Comparison of ENCODE assay signal across 10 cellular contexts in genomic region chr12:89733579-89734201, GRCh38. TPM values are rescaled to one million over a fixed set of nuclear protein-coding genes. Genes with fewer than 3 reads are reported as not detected.
DNase-seq lines count a peak whose midpoint lies in the region; ATAC-seq, FAIRE-seq and TF ChIP-seq lines count a peak whose summit lies in the region.
"Had no signal": no experiment of that assay in that cellular context is flagged by ENCODE, and none has a peak within 500 bp of the region (broad histone marks: within the 10 kb centered on the region; RNA-seq: fewer than 3 reads in every experiment).

No MANE protein-coding gene starts in this region.

- H3K79me2 ChIP-seq in PC-3 (ENCODE audit: low read length): no peaks in the 10 kb centered on the region
- no peaks in the 10 kb centered on the region for H3K79me2 ChIP-seq in smooth muscle cell (ENCODE audit: low read depth)

- ATAC-seq in PC-3: peak; percentile 74
- no peak for ATAC-seq in stimulated activated naive B cell treated with anti-CD40 and anti-IgM and Interleukin-4, amounts not matched to agents 10 μg/mL and 1 μg/mL and 100 μg/mL, for 72 hours (replicated peaks)

- intact Hi-C loops in PC-3 (cut with micrococcal nuclease): loop anchor here (1.0 to 5.0 kb wide), 4 partner anchors 23 to 216 kb away; no protein-coding TSS in a partner anchor

- no peak overlapping the region for H3K4me3 Mint-ChIP-seq in stimulated activated naive B cell treated with anti-CD40 and anti-IgM and Interleukin-4, amounts not matched to agents 10 μg/mL and 1 μg/mL and 100 μg/mL, for 72 hours

- H3K9me2 ChIP-seq in PC-3 (replicated peaks; ENCODE audit: low read length): no peaks in the 10 kb centered on the region

- CTCF ChIA-PET in PC-3 (lab: Charles Lee): no interaction called here

- no peaks in the 10 kb centered on the region for H3K27me3 Mint-ChIP-seq in stimulated activated naive B cell treated with anti-CD40 and anti-IgM and Interleukin-4, amounts not matched to agents 10 μg/mL and 1 μg/mL and 100 μg/mL, for 72 hours

- H3K4me1 ChIP-seq in PC-3 (ENCODE audit: insufficient read depth, low read length): peaks cover 38% of the 10 kb centered on the region
- peaks cover 17% of the 10 kb centered on the region for H3K4me1 ChIP-seq in smooth muscle cell (ENCODE audit: low read depth)

- no TSS peak for BruUV-seq in PC-3 (replicated peaks; lab: Mats Ljungman, UMichigan)

- H4K20me1 ChIP-seq in PC-3 (ENCODE audit: low read length) (no peaks in the 10 kb centered on the region), smooth muscle cell (ENCODE audit: low read depth) (no peaks in the 10 kb centered on the region)

- H3K4me3 ChIP-seq in PC-3 (ENCODE audit: low read length) (peak overlapping the region; percentile 0; the same call in 1 of the 2 replicates), smooth muscle cell (no peak overlapping the region)
- H3K4me3 ChIP-seq: coronary artery had no signal

- TF ChIP-seq POLR2A in GM12891 (IDR thresholded peaks at IDR 0.05; ENCODE audit: low read depth, low read length): no peak

- peak overlapping the region; percentile 54 for H3K4me2 ChIP-seq in PC-3 (ENCODE audit: low read length)
- H3K4me2 ChIP-seq in smooth muscle cell: peak overlapping the region; percentile 13

- FAIRE-seq in GM12891 (lab: Jason Lieb, UNC): peak; percentile 71

- peaks cover 10% of the 10 kb centered on the region for H3K36me3 ChIP-seq in PC-3 (ENCODE audit: low read depth, low read length)
- H3K36me3 ChIP-seq in smooth muscle cell (ENCODE audit: low read depth): no peaks in the 10 kb centered on the region

- H3K9ac ChIP-seq in PC-3 (ENCODE audit: low read length): peak overlapping the region; percentile 43
- peak overlapping the region; percentile 4 for H3K9ac ChIP-seq in smooth muscle cell (ENCODE audit: low read depth)

- no peak for TF ChIP-seq CTCF in PC-3 (conservative IDR thresholded peaks at IDR 0.05; ENCODE audit: low read depth, low read length)
- no peak for TF ChIP-seq CTCF in smooth muscle cell (IDR thresholded peaks at IDR 0.05; ENCODE audit: borderline replicate concordance, insufficient read depth, poor library complexity, severe bottlenecking)

- peaks cover 0 to 13% of the 10 kb centered on the region in 2 donors for H3K9me3 Mint-ChIP-seq in stimulated activated naive B cell treated with anti-CD40 and anti-IgM and Interleukin-4, amounts not matched to agents 10 μg/mL and 1 μg/mL and 100 μg/mL, for 72 hours

- H2AFZ ChIP-seq in PC-3 (ENCODE audit: low read length): no peak overlapping the region
- no peak overlapping the region for H2AFZ ChIP-seq in smooth muscle cell (ENCODE audit: low read depth)

- H3K4me1 Mint-ChIP-seq in stimulated activated naive B cell treated with anti-CD40 and anti-IgM and Interleukin-4, amounts not matched to agents 10 μg/mL and 1 μg/mL and 100 μg/mL, for 72 hours: peaks cover 4 to 25% of the 10 kb centered on the region in 2 donors

- H3K9me3 ChIP-seq in PC-3 (ENCODE audit: low read length) (0 out of 2 replicates have a peak, but pooled peaks cover 5% of the 10 kb centered on the region), smooth muscle cell (replicated peaks; ENCODE audit: low read depth) (peaks cover 2% of the 10 kb centered on the region)

- H3F3A ChIP-seq in PC-3 (ENCODE audit: low read length, unreplicated experiment) (peaks cover 18% of the 10 kb centered on the region), smooth muscle cell (ENCODE audit: low read depth) (peaks cover 29% of the 10 kb centered on the region)

- DNase-seq in GM12891 (ENCODE audit: insufficient read length, low spot score) (no peak), PC-3 (peak; percentile 93), dedifferentiated amniotic fluid mesenchymal stem cell (ENCODE audit: extremely low spot score) (peak; percentile 83), smooth muscle cell (lab: John Stamatoyannopoulos, UW; ENCODE audit: unreplicated experiment) (no peak), hippocampal formation (lab: John Stamatoyannopoulos, UW) (no peak), NCI-H446 (lab: John Stamatoyannopoulos, UW) (no peak)
- no peak for DNase-seq in stimulated activated naive B cell treated with anti-CD40 and anti-IgM and Interleukin-4, amounts not matched to agents 10 μg/mL and 1 μg/mL and 100 μg/mL, for 72 hours
- DNase-seq: activated CD4-positive, alpha-beta T cell treated with anti-CD3 and anti-CD28 coated beads for 4 hours; NCI-H187 treated with DMSO at 0.1 percent for 48 hours had no signal

- H3K27me3 ChIP-seq in PC-3 (ENCODE audit: low read length) (no peaks in the 10 kb centered on the region), smooth muscle cell (ENCODE audit: low read depth) (no peaks in the 10 kb centered on the region)

- no peak overlapping the region for H3K27ac Mint-ChIP-seq in stimulated activated naive B cell treated with anti-CD40 and anti-IgM and Interleukin-4, amounts not matched to agents 10 μg/mL and 1 μg/mL and 100 μg/mL, for 72 hours

- H3K27ac ChIP-seq in PC-3 (ENCODE audit: low read length): peak overlapping the region; percentile 89
- H3K27ac ChIP-seq in smooth muscle cell (ENCODE audit: low read depth): peak overlapping the region; percentile 71
- H3K27ac ChIP-seq: coronary artery had no signal

- POLR2A ChIA-PET in PC-3 (lab: Charles Lee; ENCODE audit: unreplicated experiment): interaction anchor here (1.0 kb wide), 1 partner anchor 23 kb away, joined by 8 read pairs; no protein-coding TSS in a partner anchor

- H3K36me3 Mint-ChIP-seq in stimulated activated naive B cell treated with anti-CD40 and anti-IgM and Interleukin-4, amounts not matched to agents 10 μg/mL and 1 μg/mL and 100 μg/mL, for 72 hours: peaks cover 15 to 17% of the 10 kb centered on the region in 2 donors

- 3% methylated on average over 5 of the region's 5 CpGs for WGBS in smooth muscle cell (ENCODE audit: low lambda C conversion rate)

TF ChIP-seq in GM12891, 5 proteins besides CTCF, POLR2A, EP300 and RAD21:
- TF ChIP-seq POU2F2 (IDR thresholded peaks at IDR 0.05; ENCODE audit: low read depth, low read length): no peak

RNA-seq across cellular contexts. Expression of gene ATP2B1, which starts 25.1 kb away (rescaled TPM):
- polyA plus RNA-seq in GM12891 (2012; ENCODE audit: low read depth, missing spikeins): 9.4 TPM
- total RNA-seq in PC-3 (2014; rRNA removed) (48.5 and 61.9 TPM in 2 replicates), smooth muscle cell (70.1 and 81.7 TPM in 2 replicates)
- polyA plus RNA-seq in smooth muscle cell: 42.8 and 76.2 TPM in 2 replicates

Comparison
In these comparisons a context has a peak if more than half of its experiments do, and no peak if none do; other contexts are left out.
1. DNase-seq: peak in PC-3 (single experiment) and dedifferentiated amniotic fluid mesenchymal stem cell (single experiment); none in GM12891 (single experiment), smooth muscle cell (single experiment), hippocampal formation (0 of 2), NCI-H446 (0 of 2) and stimulated activated naive B cell treated with anti-CD40 and anti-IgM and Interleukin-4, amounts not matched to agents 10 μg/mL and 1 μg/mL and 100 μg/mL, for 72 hours (single experiment).